Comparison of ENCODE assay signal across 13 cellular contexts in the genomic region with DNA sequence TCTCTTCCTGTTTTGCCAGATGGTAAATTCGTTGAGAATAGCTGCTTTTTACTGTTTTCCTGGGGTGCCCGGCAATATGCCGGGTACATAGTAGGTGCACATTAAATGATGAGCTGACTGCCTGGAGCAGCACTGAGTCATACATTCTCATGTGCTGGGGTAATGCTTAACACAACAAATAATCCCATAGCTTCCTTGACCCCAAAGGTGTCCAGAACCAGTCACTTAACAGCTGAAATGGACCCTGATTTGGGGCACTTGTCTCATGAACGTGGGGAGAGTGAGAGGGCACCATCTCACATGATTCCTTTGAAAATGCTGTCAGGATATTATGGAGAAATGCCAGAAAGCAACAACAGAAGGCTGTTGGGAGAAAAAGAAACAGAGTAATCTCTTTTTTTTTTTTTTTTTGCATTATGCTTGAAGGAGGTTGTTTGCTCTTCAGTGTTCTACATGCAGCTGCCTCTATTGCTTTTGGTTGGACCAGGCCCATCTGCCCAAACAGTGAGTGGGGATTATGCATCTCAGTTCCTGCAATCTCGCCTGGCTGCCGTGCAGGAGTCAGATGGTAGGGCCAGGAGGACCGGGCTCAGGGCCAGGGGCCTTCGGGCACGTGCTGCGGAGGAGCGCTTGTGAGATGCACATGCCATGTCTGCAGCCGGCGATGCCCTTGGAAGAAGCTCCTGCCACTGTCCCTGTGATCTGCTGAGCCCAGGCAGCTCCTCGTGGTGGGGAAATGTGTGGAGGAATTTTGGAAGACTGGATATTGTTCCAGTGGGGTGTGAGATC.
DNase-seq lines count a peak whose midpoint lies in the region; ATAC-seq, FAIRE-seq and TF ChIP-seq lines count a peak whose summit lies in the region.
"Had no signal": no experiment of that assay in that cellular context is flagged by ENCODE, and none has a peak within 500 bp of the region (broad histone marks: within the 10 kb centered on the region; RNA-seq: fewer than 3 reads in every experiment).

No MANE protein-coding gene starts in this region.

- TF ChIP-seq CTCF in adrenal gland (IDR thresholded peaks at IDR 0.05), result no peak
- TF ChIP-seq CTCF in left ventricle myocardium inferior (IDR thresholded peaks at IDR 0.05; ENCODE audit: borderline replicate concordance), result no peak
- no peak for TF ChIP-seq CTCF in D721Med (IDR thresholded peaks at IDR 0.05; ENCODE audit: insufficient read depth, missing control alignments)
- no peak for TF ChIP-seq CTCF in activated CD8-positive, alpha-beta T cell treated with anti-CD3 and anti-CD28 coated beads for 36 hours (IDR thresholded peaks at IDR 0.05)
- no peak for TF ChIP-seq CTCF in mucosa of descending colon (IDR thresholded peaks at IDR 0.05)

- peak; percentile 66 for DNase-seq in AG08396 (ENCODE audit: low spot score)
- peak; percentile 52 for DNase-seq in HS-27A (ENCODE audit: low read depth)
- peak; percentile 50 to 87 (median 67) for DNase-seq in adrenal gland
- DNase-seq in left ventricle myocardium inferior, result peak; percentile 65
- DNase-seq in D721Med (ENCODE audit: insufficient read length, low spot score), result no peak
- no peak for DNase-seq in activated CD8-positive, alpha-beta T cell treated with anti-CD3 and anti-CD28 coated beads for 36 hours
- no peak for DNase-seq in mucosa of descending colon
- DNase-seq in GM19238 (ENCODE audit: insufficient read length, low spot score), result no peak
- DNase-seq: immature natural killer cell, T-helper 1 cell had no signal

- POLR2A ChIA-PET in activated CD8-positive, alpha-beta T cell treated with anti-CD3 and anti-CD28 coated beads for 36 hours (lab: Charles Lee), result no interaction called here

- H3K27ac Mint-ChIP-seq in activated CD8-positive, alpha-beta T cell treated with anti-CD3 and anti-CD28 coated beads for 36 hours, result no peak overlapping the region
- H3K27ac Mint-ChIP-seq: immature natural killer cell had no signal

- H3K27me3 ChIP-seq in adrenal gland (no peaks in the 10 kb centered on the region), left ventricle myocardium inferior (ENCODE audit: low read depth) (no peaks in the 10 kb centered on the region)

- CTCF ChIA-PET in activated CD8-positive, alpha-beta T cell treated with anti-CD3 and anti-CD28 coated beads for 36 hours (lab: Charles Lee), result interaction anchor here (2.1 kb wide), 1 partner anchor 219 kb away, joined by 4 read pairs; no protein-coding TSS in a partner anchor

- FAIRE-seq in D721Med (lab: Jason Lieb, UNC), result no peak

- no peak overlapping the region for H3K4me3 ChIP-seq in adrenal gland
- no peak overlapping the region for H3K4me3 ChIP-seq in left ventricle myocardium inferior
- no peak overlapping the region for H3K4me3 ChIP-seq in mucosa of descending colon

- 61 to 75% (median 67%) methylated on average over 12 to 14 of the region's 14 CpGs for WGBS in adrenal gland, 4 donors

- H3K4me1 ChIP-seq in adrenal gland (replicated peaks in 1 of 2), result peaks cover 0 to 13% of the 10 kb centered on the region in 2 donors
- peaks cover 41% of the 10 kb centered on the region for H3K4me1 ChIP-seq in left ventricle myocardium inferior
- H3K4me1 ChIP-seq in mucosa of descending colon (ENCODE audit: low read depth), result no peaks in the 10 kb centered on the region

- H3K9me3 ChIP-seq in adrenal gland (replicated peaks in 1 of 3) (no peaks in the 10 kb centered on the region), left ventricle myocardium inferior (replicated peaks) (peaks cover 7% of the 10 kb centered on the region), mucosa of descending colon (no peaks in the 10 kb centered on the region)

- H3K36me3 ChIP-seq in adrenal gland (replicated peaks in 1 of 2), result no peaks in the 10 kb centered on the region
- H3K36me3 ChIP-seq in left ventricle myocardium inferior, result no peaks in the 10 kb centered on the region
- no peaks in the 10 kb centered on the region for H3K36me3 ChIP-seq in mucosa of descending colon (ENCODE audit: low read depth)

- no peak overlapping the region for H3K27ac ChIP-seq in adrenal gland
- no peak overlapping the region for H3K27ac ChIP-seq in left ventricle myocardium inferior (replicated peaks)
- H3K27ac ChIP-seq: epithelial cell of prostate had no signal

- no peaks in the 10 kb centered on the region for H3K27me3 Mint-ChIP-seq in activated CD8-positive, alpha-beta T cell treated with anti-CD3 and anti-CD28 coated beads for 36 hours

- TF ChIP-seq POLR2A in adrenal gland (IDR thresholded peaks at IDR 0.05), result no peak

- no peak for ATAC-seq in activated CD8-positive, alpha-beta T cell treated with anti-CD3 and anti-CD28 coated beads for 36 hours
- no peak for ATAC-seq in mucosa of descending colon
- ATAC-seq: HCT116 had no signal

- no peaks in the 10 kb centered on the region for H3K4me1 Mint-ChIP-seq in activated CD8-positive, alpha-beta T cell treated with anti-CD3 and anti-CD28 coated beads for 36 hours (ENCODE audit: low read depth)
- H3K4me1 Mint-ChIP-seq: immature natural killer cell had no signal

- no peaks in the 10 kb centered on the region for H3K9me3 Mint-ChIP-seq in activated CD8-positive, alpha-beta T cell treated with anti-CD3 and anti-CD28 coated beads for 36 hours
- H3K9me3 Mint-ChIP-seq: immature natural killer cell, neural crest cell had no signal

- H3K4me3 Mint-ChIP-seq in activated CD8-positive, alpha-beta T cell treated with anti-CD3 and anti-CD28 coated beads for 36 hours, result no peak overlapping the region
- H3K4me3 Mint-ChIP-seq: immature natural killer cell, neural crest cell had no signal

- H3K36me3 Mint-ChIP-seq in activated CD8-positive, alpha-beta T cell treated with anti-CD3 and anti-CD28 coated beads for 36 hours (ENCODE audit: low read depth), result no peaks in the 10 kb centered on the region
- H3K36me3 Mint-ChIP-seq: immature natural killer cell had no signal

- intact Hi-C loops in adrenal gland (cut with DNase I), result no loop called here
- intact Hi-C loops in left ventricle myocardium inferior (cut with micrococcal nuclease), result no loop called here
- intact Hi-C loops in activated CD8-positive, alpha-beta T cell treated with anti-CD3 and anti-CD28 coated beads for 36 hours (cut with micrococcal nuclease), result no loop called here
- intact Hi-C loops in mucosa of descending colon (cut with DNase I, micrococcal nuclease), result no loop called here

Comparison
In these comparisons a context has a peak if more than half of its experiments do, and no peak if none do; other contexts are left out.
1. DNase-seq: peak in AG08396 (single experiment), HS-27A (single experiment), adrenal gland (7 of 7) and left ventricle myocardium inferior (single experiment); none in D721Med (single experiment), activated CD8-positive, alpha-beta T cell treated with anti-CD3 and anti-CD28 coated beads for 36 hours (single experiment), mucosa of descending colon (0 of 3) and GM19238 (single experiment).